1 cellular context compared by ENCODE assay signal in genomic region chr5:1375871-1376850, GRCh38.
A peak's percentile ranks its signal among the peaks of the same experiment; 100 is the strongest.
TF ChIP-seq lines count a peak whose summit lies in the region.

No MANE protein-coding gene starts in this region.

TF ChIP-seq in K562, 482 proteins besides CTCF, POLR2A, EP300 and RAD21 (continued from another document):
- peak; percentile 47 for TF ChIP-seq FOSL1 (tag; conservative IDR thresholded peaks at IDR 0.05)
- TF ChIP-seq CUX1 (CRISPR knock-in tag; IDR thresholded peaks at IDR 0.05): no peak
- TF ChIP-seq ZNF121 (CRISPR knock-in tag; conservative IDR thresholded peaks at IDR 0.05): peak; percentile 91
- no peak for TF ChIP-seq REST (CRISPR knock-in tag; IDR thresholded peaks at IDR 0.05; ENCODE audit: low read depth)
- TF ChIP-seq NCOA1 (IDR thresholded peaks at IDR 0.05; ENCODE audit: low read depth): no peak
- no peak for TF ChIP-seq RHOXF2B (CRISPR knock-in tag; conservative IDR thresholded peaks at IDR 0.05)
- TF ChIP-seq GABPB2 (CRISPR knock-in tag; conservative IDR thresholded peaks at IDR 0.05): no peak
- TF ChIP-seq ZBTB26 (CRISPR knock-in tag; IDR thresholded peaks at IDR 0.05): no peak
- no peak for TF ChIP-seq ERF (CRISPR knock-in tag; IDR thresholded peaks at IDR 0.05)
- no peak for TF ChIP-seq CEBPG (CRISPR knock-in tag; IDR thresholded peaks at IDR 0.05)
- 0 out of 4 replicates have a peak, but pooled peaks of 1 of the 2 experiments have one; percentile 15 for TF ChIP-seq CEBPG (tag; conservative IDR thresholded peaks at IDR 0.05 in 1 of 2, IDR thresholded peaks at IDR 0.05 in 1 of 2)
- TF ChIP-seq XRCC3 (IDR thresholded peaks at IDR 0.05): no peak
- no peak for TF ChIP-seq NRF1 (conservative IDR thresholded peaks at IDR 0.05 in 1 of 2, IDR thresholded peaks at IDR 0.05 in 1 of 2)
- TF ChIP-seq STAT6 (CRISPR knock-in tag; IDR thresholded peaks at IDR 0.05): no peak
- no peak for TF ChIP-seq GTF2B (IDR thresholded peaks at IDR 0.05; ENCODE audit: extremely low read depth, insufficient read length)
- no peak for TF ChIP-seq PBX2 (CRISPR knock-in tag; IDR thresholded peaks at IDR 0.05; ENCODE audit: low read depth)
- no peak for TF ChIP-seq PBX2 (tag; conservative IDR thresholded peaks at IDR 0.05; ENCODE audit: low read depth)
- TF ChIP-seq ELF2 (CRISPR knock-in tag; IDR thresholded peaks at IDR 0.05): no peak
- no peak for TF ChIP-seq ZBTB9 (CRISPR knock-in tag; IDR thresholded peaks at IDR 0.05)
- no peak for TF ChIP-seq ZNF584 (CRISPR knock-in tag; IDR thresholded peaks at IDR 0.05; ENCODE audit: low read depth)
- TF ChIP-seq MBD2 (IDR thresholded peaks at IDR 0.05; ENCODE audit: borderline replicate concordance, low read depth): no peak
- no peak for TF ChIP-seq GMEB1 (CRISPR knock-in tag; IDR thresholded peaks at IDR 0.05)
- TF ChIP-seq MCM2 (IDR thresholded peaks at IDR 0.05; ENCODE audit: low read depth): no peak
- peak; percentile 35; the same call in 1 of the 2 replicates for TF ChIP-seq ATF3 (IDR thresholded peaks at IDR 0.05)
- TF ChIP-seq ATF3 (CRISPR knock-in tag; conservative IDR thresholded peaks at IDR 0.05): no peak
- no peak for TF ChIP-seq SMARCA4 (IDR thresholded peaks at IDR 0.05)
- TF ChIP-seq JUND (IDR thresholded peaks at IDR 0.05; ENCODE audit: borderline replicate concordance, low read depth, low read length): peak; percentile 39; the same call in 1 of the 2 replicates
- TF ChIP-seq JUND (tag; IDR thresholded peaks at IDR 0.05; ENCODE audit: borderline replicate concordance, low read depth, low read length): no peak
- TF ChIP-seq NR3C1 (CRISPR knock-in tag; IDR thresholded peaks at IDR 0.05): no peak
